21 cellular contexts compared by ENCODE assay signal in the genomic region with DNA sequence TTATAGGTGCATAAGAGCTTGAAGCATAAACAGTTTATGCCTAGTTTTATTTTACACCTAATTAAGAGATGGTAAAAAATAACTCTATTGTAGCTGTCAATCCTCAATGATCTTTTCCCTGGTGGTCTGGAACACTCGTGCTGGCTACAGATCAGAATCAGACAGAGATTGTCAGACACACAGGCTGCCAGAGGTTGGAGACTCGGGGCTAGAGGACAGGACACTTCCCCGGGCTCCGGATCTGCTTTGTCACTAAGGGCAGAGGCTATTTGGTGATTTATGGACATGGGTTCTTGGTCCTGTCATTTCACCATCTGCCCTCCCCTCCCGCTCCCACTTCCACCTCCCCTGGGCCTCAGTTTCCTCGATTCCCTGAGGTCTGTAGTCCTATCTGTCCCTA. TPM values are rescaled to one million over a fixed set of nuclear protein-coding genes. Genes with fewer than 3 reads are reported as not detected.
A peak's percentile ranks its signal among the peaks of the same experiment; 100 is the strongest.
DNase-seq lines count a peak whose midpoint lies in the region; ATAC-seq and TF ChIP-seq lines count a peak whose summit lies in the region.
"Had no signal": no experiment of that assay in that cellular context is flagged by ENCODE, and none has a peak within 500 bp of the region (broad histone marks: within the 10 kb centered on the region; RNA-seq: fewer than 3 reads in every experiment).

No MANE protein-coding gene starts in this region.

- H3K4me3 Mint-ChIP-seq in endodermal cell: no peak overlapping the region
- H3K4me3 Mint-ChIP-seq: CD14-positive monocyte; CD4-positive, alpha-beta memory T cell had no signal

- H3K27me3 Mint-ChIP-seq in endodermal cell (ENCODE audit: insufficient read depth): peaks cover 14% of the 10 kb centered on the region

- no peak overlapping the region for H2AFZ ChIP-seq in osteoblast (ENCODE audit: low read length)

- no peak overlapping the region for H3K4me2 ChIP-seq in osteoblast (ENCODE audit: insufficient read depth, low read length)
- H3K4me2 ChIP-seq: A549, BLaER1 had no signal

- H3K79me2 ChIP-seq in osteoblast (ENCODE audit: insufficient read depth, low read length): no peaks in the 10 kb centered on the region

- WGBS in endodermal cell (ENCODE audit: insufficient coverage in 1 of 2, insufficient read length in 1 of 2), 2 experiments: 86 to 88% methylated on average over 3 to 6 of the region's 6 CpGs

- TF ChIP-seq CTCF in BE2C (IDR thresholded peaks at IDR 0.05; ENCODE audit: low read depth, low read length) (no peak), WERI-Rb-1 (IDR thresholded peaks at IDR 0.05; ENCODE audit: low read depth, low read length) (no peak), endodermal cell (conservative IDR thresholded peaks at IDR 0.05) (no peak), osteoblast (IDR thresholded peaks at IDR 0.05; ENCODE audit: extremely low read depth, low read depth, low read length) (no peak)

- H3K4me1 ChIP-seq in BE2C (no peaks in the 10 kb centered on the region), endodermal cell (ENCODE audit: control insufficient read depth, insufficient read depth, low read length) (peaks cover 31% of the 10 kb centered on the region), osteoblast (ENCODE audit: insufficient read depth, low read length) (no peaks in the 10 kb centered on the region)

- H3K27me3 ChIP-seq in BE2C: no peaks in the 10 kb centered on the region
- no peaks in the 10 kb centered on the region for H3K27me3 ChIP-seq in WERI-Rb-1 (ENCODE audit: insufficient read depth, low read depth, severe bottlenecking)
- H3K27me3 ChIP-seq in endodermal cell (ENCODE audit: control insufficient read depth, insufficient read depth, low read length, poor library complexity, severe bottlenecking): no peaks in the 10 kb centered on the region
- H3K27me3 ChIP-seq in osteoblast (ENCODE audit: insufficient read depth, low read length): no peaks in the 10 kb centered on the region
- H3K27me3 ChIP-seq: BLaER1 had no signal

- peak; percentile 33 for DNase-seq in BE2C
- peak; percentile 51 for DNase-seq in SK-N-DZ (ENCODE audit: low spot score)
- DNase-seq in WERI-Rb-1: peak; percentile 36
- peak; percentile 47 for DNase-seq in endodermal cell
- no peak for DNase-seq in activated CD8-positive, alpha-beta memory T cell treated with anti-CD3 and anti-CD28 coated beads for 24 hours
- DNase-seq in HT-29 (ENCODE audit: low spot score): no peak
- no peak for DNase-seq in osteoblast (ENCODE audit: insufficient read length, low spot score, missing footprints)
- DNase-seq: AML-193; CD4-positive, alpha-beta memory T cell; DMS53; DND-41; EL; IMR-90 had no signal

- no peak overlapping the region for H3K27ac Mint-ChIP-seq in endodermal cell
- H3K27ac Mint-ChIP-seq: CD14-positive monocyte; CD4-positive, alpha-beta memory T cell had no signal

- peaks cover 54% of the 10 kb centered on the region for H3K4me1 Mint-ChIP-seq in endodermal cell
- H3K4me1 Mint-ChIP-seq: CD4-positive, alpha-beta memory T cell had no signal

- H3K36me3 Mint-ChIP-seq in endodermal cell (ENCODE audit: low read depth): no peaks in the 10 kb centered on the region
- H3K36me3 Mint-ChIP-seq: CD14-positive monocyte; CD4-positive, alpha-beta memory T cell had no signal

- H3K9me3 ChIP-seq in BE2C (no peaks in the 10 kb centered on the region), WERI-Rb-1 (ENCODE audit: severe bottlenecking) (peaks cover 6% of the 10 kb centered on the region), endodermal cell (ENCODE audit: control insufficient read depth, low read length) (peaks cover 6% of the 10 kb centered on the region), osteoblast (ENCODE audit: low read depth, low read length) (no peaks in the 10 kb centered on the region)
- H3K9me3 ChIP-seq: A549, BLaER1, HAP-1 had no signal

- no peaks in the 10 kb centered on the region for H3K36me3 ChIP-seq in BE2C
- H3K36me3 ChIP-seq in WERI-Rb-1: no peaks in the 10 kb centered on the region
- H3K36me3 ChIP-seq in endodermal cell (ENCODE audit: control insufficient read depth, insufficient read depth, low read length): no peaks in the 10 kb centered on the region
- no peaks in the 10 kb centered on the region for H3K36me3 ChIP-seq in osteoblast (ENCODE audit: insufficient read depth, low read length)
- H3K36me3 ChIP-seq: BLaER1, HAP-1 had no signal

- H3K9ac ChIP-seq in endodermal cell (ENCODE audit: extremely low read depth, low read length, poor library complexity, severe bottlenecking): no peak overlapping the region
- H3K9ac ChIP-seq: BLaER1 had no signal

- H3K9me3 Mint-ChIP-seq in endodermal cell: peaks cover 4% of the 10 kb centered on the region

- ATAC-seq in HG02970 (IDR thresholded peaks at IDR 0.05; ENCODE audit: low FRiP score, unreplicated experiment): no peak
- ATAC-seq: GM12878 had no signal

- H3K27ac ChIP-seq in WERI-Rb-1 (peak overlapping the region; percentile 62), endodermal cell (ENCODE audit: low read depth, low read length) (no peak overlapping the region), osteoblast (ENCODE audit: low read depth, low read length) (no peak overlapping the region)
- H3K27ac ChIP-seq: 22Rv1, A549, BLaER1, HL-60 had no signal

- H3K4me3 ChIP-seq in BE2C (ENCODE audit: low read depth, low read length): peak overlapping the region; percentile 19
- no peak overlapping the region for H3K4me3 ChIP-seq in WERI-Rb-1 (ENCODE audit: low read depth, low read length)
- H3K4me3 ChIP-seq in endodermal cell (ENCODE audit: low read length): no peak overlapping the region
- no peak overlapping the region for H3K4me3 ChIP-seq in osteoblast (ENCODE audit: insufficient read depth, low read length)
- H3K4me3 ChIP-seq: A549, BLaER1, GM12878, HAP-1 had no signal

- no peaks in the 10 kb centered on the region for H4K20me1 ChIP-seq in osteoblast (ENCODE audit: insufficient read depth, low read length)
- H4K20me1 ChIP-seq: BLaER1 had no signal

RNA-seq across cellular contexts. Expression of a gene that starts 16.5 kb away (rescaled TPM):
- polyA plus RNA-seq in BE2C (2012; ENCODE audit: insufficient read depth, insufficient read length, low read depth): 4.3 TPM
- polyA plus RNA-seq in SK-N-DZ (2014; cell fraction: cytosol; rRNA removed): 10.8 and 17.9 TPM in 2 replicates
- 3.7 and 5.4 TPM in 2 replicates for polyA plus RNA-seq in SK-N-DZ (2014; cell fraction: nucleus; rRNA removed)
- 100 to 1,000 TPM in 1 of 2 donors, 10 to 100 TPM in 1; 66.0 to 105 TPM for total RNA-seq in endodermal cell
- polyA plus RNA-seq in endodermal cell (2013, experiment 1 of 2): 22.2 TPM
- 27.3 TPM for polyA plus RNA-seq in endodermal cell (2013, experiment 2 of 2)
- 14.4 and 19.7 TPM in 2 replicates for total RNA-seq in HT-29 (2014; rRNA removed; shearing (Covaris generic))
- total RNA-seq in osteoblast: 2.1 and 5.1 TPM in 2 replicates

Comparison
In these comparisons a context has a peak if more than half of its experiments do, and no peak if none do; other contexts are left out.
1. DNase-seq: peak in BE2C (single experiment), SK-N-DZ (single experiment), WERI-Rb-1 (single experiment) and endodermal cell (single experiment); none in activated CD8-positive, alpha-beta memory T cell treated with anti-CD3 and anti-CD28 coated beads for 24 hours (single experiment), HT-29 (single experiment) and osteoblast (single experiment).